In the genomic region with DNA sequence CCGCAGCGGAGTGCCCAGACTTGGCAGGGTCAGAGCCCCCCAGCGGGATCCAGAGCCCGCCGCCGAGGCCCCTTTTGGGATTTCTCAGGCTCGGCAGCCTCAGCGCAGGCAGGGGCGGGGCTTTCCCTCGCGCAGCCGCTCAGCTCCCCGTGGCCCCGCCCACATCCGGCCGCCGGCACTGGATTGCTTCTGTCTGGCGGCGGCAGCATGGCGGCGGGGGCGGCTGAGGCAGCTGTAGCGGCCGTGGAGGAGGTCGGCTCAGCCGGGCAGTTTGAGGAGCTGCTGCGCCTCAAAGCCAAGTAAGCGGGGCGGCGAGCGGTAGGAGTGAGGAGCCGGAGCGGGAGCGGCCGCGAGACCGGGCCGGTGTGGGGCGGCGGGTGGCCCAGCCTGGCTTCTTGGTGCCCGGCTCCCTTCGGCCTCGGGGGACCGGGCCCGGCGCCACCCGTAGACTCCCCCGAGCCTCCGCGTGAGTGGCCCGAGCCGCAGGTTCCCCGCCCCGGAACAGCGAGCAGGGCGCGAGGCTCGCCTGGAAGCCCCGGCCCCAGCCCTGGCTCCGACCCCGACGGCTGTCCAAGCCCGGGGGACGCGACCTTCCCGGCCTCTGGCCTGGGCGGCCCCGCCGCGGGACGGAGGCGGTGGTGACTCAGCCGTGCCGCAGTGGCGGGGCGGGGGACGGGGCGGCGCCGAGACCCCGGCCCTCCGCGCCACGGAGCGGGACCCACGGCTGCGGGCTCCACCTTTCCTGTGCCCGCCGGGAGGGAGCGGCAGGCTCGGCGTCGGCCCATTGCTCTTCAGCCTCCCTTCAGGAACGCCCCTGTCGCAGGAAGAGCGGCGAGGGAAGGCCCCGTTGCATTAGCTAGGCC, we compare ENCODE assay signal across 8 cellular contexts. TPM values are rescaled to one million over a fixed set of nuclear protein-coding genes. Genes with fewer than 3 reads are reported as not detected.
DNase-seq lines count a peak whose midpoint lies in the region; ATAC-seq and TF ChIP-seq lines count a peak whose summit lies in the region.

TSS of gene GLRX3 (plus strand) at position 178 of the 863 bp plus-strand sequence. CDS start at position 208, 30 bp downstream.

- peak within 1 kb of the TSS; percentile 85 for H3K4me3 ChIP-seq in fibroblast of the aortic adventitia (ENCODE audit: low read depth, low read length)

- H3K27me3 Mint-ChIP-seq in nephron progenitor cell (ENCODE audit: low read depth, poor library complexity), result peaks cover 15% of the 10 kb centered on the region
- H3K27me3 Mint-ChIP-seq in stimulated activated naive CD8-positive, alpha-beta T cell treated with anti-CD3 and anti-CD28 coated beads, Interleukin-15, amount 100 ng/mL, for 72 hours, result peaks cover 25% of the 10 kb centered on the region

- H3K9me3 Mint-ChIP-seq in nephron progenitor cell, result no peaks in the 10 kb centered on the region
- H3K9me3 Mint-ChIP-seq in stimulated activated naive CD8-positive, alpha-beta T cell treated with anti-CD3 and anti-CD28 coated beads, Interleukin-15, amount 100 ng/mL, for 72 hours, result no peaks in the 10 kb centered on the region

- CTCF ChIA-PET in RWPE1 (lab: Yijun Ruan, JAX), result interaction anchor here (0.7 to 1.0 kb wide), 5 partner anchors 8 to 167 kb away, joined by 3 to 6 read pairs (median 4); partner anchors contain the start of gene C10orf143

- in situ Hi-C loops in KBM-7 (cut with MboI; ENCODE audit: low pct_unique_long_range_greater_than_20kb, low sequenced_read_pairs), result no loop called here

- TF ChIP-seq CTCF in RWPE1 (conservative IDR thresholded peaks at IDR 0.05; ENCODE audit: low read depth), result no peak
- no peak for TF ChIP-seq CTCF in fibroblast of the aortic adventitia (IDR thresholded peaks at IDR 0.05; ENCODE audit: insufficient read depth, low read length)
- TF ChIP-seq CTCF in nephron progenitor cell (IDR thresholded peaks at IDR 0.05), result no peak

- peaks cover 19% of the 10 kb centered on the region for H3K36me3 Mint-ChIP-seq in nephron progenitor cell (ENCODE audit: low read depth)

- ATAC-seq in GM21576 (IDR thresholded peaks at IDR 0.05; ENCODE audit: unreplicated experiment), result peak; percentile 78
- peak; percentile 88 for ATAC-seq in stimulated activated naive CD8-positive, alpha-beta T cell treated with anti-CD3 and anti-CD28 coated beads, Interleukin-15, amount 100 ng/mL, for 72 hours

- peak within 1 kb of the TSS; percentile 94 for H3K27ac ChIP-seq in RWPE1

- peak within 1 kb of the TSS; percentile 95 for H3K27ac Mint-ChIP-seq in nephron progenitor cell
- peak within 1 kb of the TSS; percentile 91 to 97 for H3K27ac Mint-ChIP-seq in stimulated activated naive CD8-positive, alpha-beta T cell treated with anti-CD3 and anti-CD28 coated beads, Interleukin-15, amount 100 ng/mL, for 72 hours

- H3K4me3 Mint-ChIP-seq in nephron progenitor cell, result peak within 1 kb of the TSS; percentile 90
- H3K4me3 Mint-ChIP-seq in stimulated activated naive CD8-positive, alpha-beta T cell treated with anti-CD3 and anti-CD28 coated beads, Interleukin-15, amount 100 ng/mL, for 72 hours, result peak within 1 kb of the TSS; percentile 97

- peaks cover 33% of the 10 kb centered on the region for H3K4me1 Mint-ChIP-seq in nephron progenitor cell
- H3K4me1 Mint-ChIP-seq in stimulated activated naive CD8-positive, alpha-beta T cell treated with anti-CD3 and anti-CD28 coated beads, Interleukin-15, amount 100 ng/mL, for 72 hours, result peaks cover 52% of the 10 kb centered on the region

- DNase-seq in DMS79 treated with DMSO at 0.1 percent for 48 hours (lab: John Stamatoyannopoulos, UW) (peak; percentile 36), KBM-7 (peak; percentile 86), RWPE1 (ENCODE audit: low spot score) (peak; percentile 93), fibroblast of the aortic adventitia (ENCODE audit: low read depth) (peak; percentile 71), nephron progenitor cell (peak; percentile 98)
- peak; percentile 96 for DNase-seq in activated effector memory CD4-positive, alpha-beta T cell treated with anti-CD3 and anti-CD28 coated beads, Interleukin-2, amount 50 U/mL, for 16 hours
- peak; percentile 82 to 87 for DNase-seq in stimulated activated naive CD8-positive, alpha-beta T cell treated with anti-CD3 and anti-CD28 coated beads, Interleukin-15, amount 100 ng/mL, for 72 hours

- POLR2A ChIA-PET in RWPE1 (lab: Yijun Ruan, JAX; ENCODE audit: low non-redundant PET), result interaction anchor here (3.2 kb wide), 1 partner anchor 26 kb away, joined by 42 read pairs; the partner anchor contains the start of gene C10orf143

RNA-seq across cellular contexts. Expression of gene GLRX3, which starts in this region (rescaled TPM):
- 114 and 124 TPM in 2 replicates for total RNA-seq in fibroblast of the aortic adventitia (ENCODE audit: low replicate concordance)

Comparison
In these comparisons a context has a peak if more than half of its experiments do, and no peak if none do; other contexts are left out.
1. Peak in every context shown above with its lines: DNase-seq, ATAC-seq, H3K4me3 ChIP-seq and H3K27ac ChIP-seq.
2. DNase-seq: peak in every context shown above with its lines; median percentile 98 in nephron progenitor cell; 96 in activated effector memory CD4-positive, alpha-beta T cell treated with anti-CD3 and anti-CD28 coated beads, Interleukin-2, amount 50 U/mL, for 16 hours; 93 in RWPE1; 86 in KBM-7; 84 in stimulated activated naive CD8-positive, alpha-beta T cell treated with anti-CD3 and anti-CD28 coated beads, Interleukin-15, amount 100 ng/mL, for 72 hours; 71 in fibroblast of the aortic adventitia; 36 in DMS79 treated with DMSO at 0.1 percent for 48 hours.